ENCODE assay signal across 1 cellular context in the genomic region with DNA sequence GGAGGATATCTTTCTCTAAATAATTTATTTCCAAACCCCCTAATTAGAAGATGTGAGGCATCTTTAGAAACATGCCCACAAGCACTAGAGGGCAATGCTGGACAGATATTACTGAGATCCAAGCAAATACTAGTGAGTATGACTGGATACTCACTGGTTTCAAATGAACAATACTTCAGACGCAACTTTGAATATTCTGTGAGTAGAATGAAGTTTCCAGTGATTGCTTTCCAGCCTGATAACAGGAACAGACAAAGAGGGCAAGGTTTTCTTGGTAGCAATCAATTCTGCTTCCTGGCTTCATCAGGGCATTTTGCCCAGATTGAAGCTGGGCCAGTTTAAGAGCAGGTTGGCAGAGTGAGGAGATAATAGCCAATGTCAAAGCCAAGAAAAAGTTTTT.
TF ChIP-seq lines count a peak whose summit lies in the region.

No MANE protein-coding gene starts in this region.

TF ChIP-seq in WTC11, 78 proteins besides CTCF, POLR2A, EP300 and RAD21 (continued from another document):
- TF ChIP-seq, protein P1, sequence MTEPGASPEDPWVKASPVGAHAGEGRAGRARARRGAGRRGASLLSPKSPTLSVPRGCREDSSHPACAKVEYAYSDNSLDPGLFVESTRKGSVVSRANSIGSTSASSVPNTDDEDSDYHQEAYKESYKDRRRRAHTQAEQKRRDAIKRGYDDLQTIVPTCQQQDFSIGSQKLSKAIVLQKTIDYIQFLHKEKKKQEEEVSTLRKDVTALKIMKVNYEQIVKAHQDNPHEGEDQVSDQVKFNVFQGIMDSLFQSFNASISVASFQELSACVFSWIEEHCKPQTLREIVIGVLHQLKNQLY (CRISPR knock-in tag; IDR thresholded peaks at IDR 0.05) = no peak
- TF ChIP-seq ZNF423 (CRISPR knock-in tag; IDR thresholded peaks at IDR 0.05) = no peak
- TF ChIP-seq, protein P2, sequence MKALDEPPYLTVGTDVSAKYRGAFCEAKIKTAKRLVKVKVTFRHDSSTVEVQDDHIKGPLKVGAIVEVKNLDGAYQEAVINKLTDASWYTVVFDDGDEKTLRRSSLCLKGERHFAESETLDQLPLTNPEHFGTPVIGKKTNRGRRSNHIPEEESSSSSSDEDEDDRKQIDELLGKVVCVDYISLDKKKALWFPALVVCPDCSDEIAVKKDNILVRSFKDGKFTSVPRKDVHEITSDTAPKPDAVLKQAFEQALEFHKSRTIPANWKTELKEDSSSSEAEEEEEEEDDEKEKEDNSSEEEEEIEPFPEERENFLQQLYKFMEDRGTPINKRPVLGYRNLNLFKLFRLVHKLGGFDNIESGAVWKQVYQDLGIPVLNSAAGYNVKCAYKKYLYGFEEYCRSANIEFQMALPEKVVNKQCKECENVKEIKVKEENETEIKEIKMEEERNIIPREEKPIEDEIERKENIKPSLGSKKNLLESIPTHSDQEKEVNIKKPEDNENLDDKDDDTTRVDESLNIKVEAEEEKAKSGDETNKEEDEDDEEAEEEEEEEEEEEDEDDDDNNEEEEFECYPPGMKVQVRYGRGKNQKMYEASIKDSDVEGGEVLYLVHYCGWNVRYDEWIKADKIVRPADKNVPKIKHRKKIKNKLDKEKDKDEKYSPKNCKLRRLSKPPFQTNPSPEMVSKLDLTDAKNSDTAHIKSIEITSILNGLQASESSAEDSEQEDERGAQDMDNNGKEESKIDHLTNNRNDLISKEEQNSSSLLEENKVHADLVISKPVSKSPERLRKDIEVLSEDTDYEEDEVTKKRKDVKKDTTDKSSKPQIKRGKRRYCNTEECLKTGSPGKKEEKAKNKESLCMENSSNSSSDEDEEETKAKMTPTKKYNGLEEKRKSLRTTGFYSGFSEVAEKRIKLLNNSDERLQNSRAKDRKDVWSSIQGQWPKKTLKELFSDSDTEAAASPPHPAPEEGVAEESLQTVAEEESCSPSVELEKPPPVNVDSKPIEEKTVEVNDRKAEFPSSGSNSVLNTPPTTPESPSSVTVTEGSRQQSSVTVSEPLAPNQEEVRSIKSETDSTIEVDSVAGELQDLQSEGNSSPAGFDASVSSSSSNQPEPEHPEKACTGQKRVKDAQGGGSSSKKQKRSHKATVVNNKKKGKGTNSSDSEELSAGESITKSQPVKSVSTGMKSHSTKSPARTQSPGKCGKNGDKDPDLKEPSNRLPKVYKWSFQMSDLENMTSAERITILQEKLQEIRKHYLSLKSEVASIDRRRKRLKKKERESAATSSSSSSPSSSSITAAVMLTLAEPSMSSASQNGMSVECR (CRISPR knock-in tag; IDR thresholded peaks at IDR 0.05; ENCODE audit: borderline replicate concordance) = no peak
